33 cellular contexts compared by ENCODE assay signal in the genomic region with DNA sequence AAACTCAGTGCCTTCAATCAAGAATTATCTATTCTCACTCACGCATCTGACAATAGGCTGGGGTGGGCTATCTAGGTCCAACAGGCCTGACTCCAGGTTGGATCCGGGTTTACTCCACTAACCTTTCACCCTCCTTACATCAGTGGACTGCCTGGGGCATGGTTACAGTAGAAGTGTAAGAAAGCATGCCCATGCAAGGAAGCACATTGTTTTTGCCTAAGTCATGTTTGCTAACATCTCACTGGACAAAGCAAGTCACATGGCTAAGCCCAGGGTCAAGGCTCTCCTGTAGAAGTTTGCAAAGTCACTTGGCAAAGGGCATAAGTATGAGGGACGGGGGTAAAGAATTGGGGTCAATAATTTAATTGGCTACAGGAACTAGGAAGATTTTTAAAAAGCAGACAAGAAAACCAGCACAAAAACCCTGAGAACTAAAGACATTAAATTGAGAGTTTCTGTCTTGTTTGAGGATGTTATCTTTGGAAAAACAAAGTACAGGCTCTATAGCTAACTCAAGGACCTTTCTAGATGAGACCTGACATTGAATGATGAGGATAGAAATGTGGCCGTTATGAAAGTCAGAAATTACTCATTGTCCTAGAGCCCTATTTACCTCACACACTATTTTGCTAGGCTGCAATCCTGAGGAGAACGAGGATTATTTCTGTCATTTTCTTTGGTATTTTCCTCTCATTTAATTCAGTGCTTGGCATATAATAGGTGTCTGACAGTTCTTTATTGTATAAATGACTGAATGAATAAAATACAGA.
A peak's percentile ranks its signal among the peaks of the same experiment; 100 is the strongest.
DNase-seq lines count a peak whose midpoint lies in the region; ATAC-seq and TF ChIP-seq lines count a peak whose summit lies in the region.
"Had no signal": no experiment of that assay in that cellular context is flagged by ENCODE, and none has a peak within 500 bp of the region (broad histone marks: within the 10 kb centered on the region; RNA-seq: fewer than 3 reads in every experiment).

No MANE protein-coding gene starts in this region.

- peaks cover 6% of the 10 kb centered on the region for H3K36me3 Mint-ChIP-seq in MCF 10A (ENCODE audit: insufficient read depth, unreplicated experiment)
- H3K36me3 Mint-ChIP-seq: activated naive CD8-positive, alpha-beta T cell treated with anti-CD3 and anti-CD28 coated beads, Interleukin-2, amount 10 ng/mL, durations not matched to agents 7 days and 5 days; CD4-positive, CD25-positive, alpha-beta regulatory T cell; naive B cell had no signal

- no peaks in the 10 kb centered on the region for H3K27me3 Mint-ChIP-seq in MCF 10A (ENCODE audit: insufficient read depth, unreplicated experiment)

- no peak overlapping the region for H3K9ac ChIP-seq in mammary epithelial cell (ENCODE audit: insufficient read depth, low read length)

- no peaks in the 10 kb centered on the region for H3K4me1 ChIP-seq in breast epithelium
- H3K4me1 ChIP-seq in mammary epithelial cell (ENCODE audit: insufficient read depth, low read length): peaks cover 7% of the 10 kb centered on the region
- H3K4me1 ChIP-seq: ascending aorta, colonic mucosa, heart left ventricle, spleen, testis had no signal

- no peak overlapping the region for H3K4me2 ChIP-seq in mammary epithelial cell (ENCODE audit: insufficient read depth, low read depth, low read length)

- no peak overlapping the region for H3K27ac Mint-ChIP-seq in MCF 10A (ENCODE audit: low read depth, unreplicated experiment)
- H3K27ac Mint-ChIP-seq: activated naive CD8-positive, alpha-beta T cell treated with anti-CD3 and anti-CD28 coated beads, Interleukin-2, amount 10 ng/mL, durations not matched to agents 7 days and 5 days; CD4-positive, CD25-positive, alpha-beta regulatory T cell; stimulated activated naive CD8-positive, alpha-beta T cell treated with anti-CD3 and anti-CD28 coated beads, Interleukin-15, Interleukin-2, amounts not matched to agents 100 ng/mL and 50 ng/mL, for 24 hours; T-helper 1 cell treated with Interleukin-12 subunit alpha and Interleukin-12 subunit beta and Interleukin-4 antibody, amounts not matched to agents 30 μg/mL and 1 μg/mL, for 36 hours had no signal

- POLR2A ChIA-PET in MCF 10A (lab: Yijun Ruan, JAX): no interaction called here

- intact Hi-C loops in MCF 10A (cut with micrococcal nuclease): no loop called here
- intact Hi-C loops in breast epithelium (cut with DNase I; ENCODE audit: low total_unique reads): no loop called here
- intact Hi-C loops in mammary epithelial cell (cut with micrococcal nuclease): no loop called here

- BruUV-seq in MCF 10A (replicated peaks; lab: Mats Ljungman, UMichigan) (no TSS peak), mammary epithelial cell (replicated peaks; lab: Mats Ljungman, UMichigan) (no TSS peak)

- in situ Hi-C loops in mammary epithelial cell (cut with MboI; ENCODE audit: low sequenced_read_pairs in 2 of 2): no loop called here

- WGBS in mammary epithelial cell (ENCODE audit: low coverage, missing lambda C conversion rate): 40% methylated on average over 4 of the region's 5 CpGs

- H3K27me3 ChIP-seq in breast epithelium (no peaks in the 10 kb centered on the region), mammary epithelial cell (ENCODE audit: insufficient read depth, low read length) (no peaks in the 10 kb centered on the region)
- H3K27me3 ChIP-seq: ascending aorta, colonic mucosa, heart left ventricle, spleen, testis had no signal

- H2AFZ ChIP-seq in mammary epithelial cell (ENCODE audit: low read depth, low read length): peak overlapping the region; percentile 44

- DNase-seq in MCF 10A (ENCODE audit: unreplicated experiment) (peak; percentile 27), breast epithelium (ENCODE audit: low spot score in 2 of 2) (no peak), mammary epithelial cell (peak; percentile 14), DMS114 treated with DMSO at 0.1 percent for 48 hours (lab: John Stamatoyannopoulos, UW; ENCODE audit: unreplicated experiment) (no peak), AG08395 (ENCODE audit: low spot score) (no peak)
- no peak for DNase-seq in activated CD8-positive, alpha-beta memory T cell treated with anti-CD3 and anti-CD28 coated beads for 24 hours
- DNase-seq: activated CD4-positive, alpha-beta T cell treated with anti-CD3 and anti-CD28 coated beads, Interleukin-2, amount 50 U/mL, for 4 hours; activated CD4-positive, CD25-positive, alpha-beta regulatory T cell; activated gamma-delta T cell treated with Interleukin-2 at 50 U/mL for 16 hours; activated naive CD8-positive, alpha-beta T cell treated with anti-CD3 and anti-CD28 coated beads, Interleukin-2, amount 10 ng/mL, durations not matched to agents 7 days and 5 days; activated T-cell treated with anti-CD3 and anti-CD28 coated beads, Interleukin-2, amount 50 U/mL, for 48 hours; CD4-positive, CD25-positive, alpha-beta regulatory T cell; colonic mucosa; effector CD8-positive, alpha-beta T cell; H9; heart left ventricle; KBM-7; kidney; midbrain; naive B cell; NCI-H1092 treated with DMSO at 0.1 percent for 48 hours; NCI-H187 treated with DMSO at 0.1 percent for 48 hours; OCI-M1; right cardiac atrium; spleen; stimulated activated CD8-positive, alpha-beta memory T cell treated with anti-CD3 and anti-CD28 coated beads, Interleukin-4, amount 100 ng/mL, for 48 hours; testis had no signal

- ATAC-seq in HG02885 (IDR thresholded peaks at IDR 0.05; ENCODE audit: poor library complexity, unreplicated experiment) (peak; percentile 91), GM19023 (IDR thresholded peaks at IDR 0.05; ENCODE audit: unreplicated experiment) (no peak)
- ATAC-seq: heart left ventricle, right cardiac atrium, SK-N-SH treated with all-trans-retinoic acid at 6 μM for 48 hours had no signal

- CTCF ChIA-PET in MCF 10A (lab: Yijun Ruan, JAX): no interaction called here
- CTCF ChIA-PET in mammary epithelial cell (lab: Charles Lee; ENCODE audit: low non-redundant PET): no interaction called here

- TF ChIP-seq POLR2A in breast epithelium (IDR thresholded peaks at IDR 0.05): no peak

- no peak overlapping the region for H3K4me3 Mint-ChIP-seq in MCF 10A (ENCODE audit: unreplicated experiment)
- H3K4me3 Mint-ChIP-seq: activated naive CD8-positive, alpha-beta T cell treated with anti-CD3 and anti-CD28 coated beads, Interleukin-2, amount 10 ng/mL, durations not matched to agents 7 days and 5 days; CD4-positive, CD25-positive, alpha-beta regulatory T cell; H9; naive B cell; stimulated activated naive CD8-positive, alpha-beta T cell treated with anti-CD3 and anti-CD28 coated beads, Interleukin-15, Interleukin-2, amounts not matched to agents 100 ng/mL and 50 ng/mL, for 24 hours; T-helper 1 cell treated with Interleukin-12 subunit alpha and Interleukin-12 subunit beta and Interleukin-4 antibody, amounts not matched to agents 30 μg/mL and 1 μg/mL, for 36 hours had no signal

- H3K9me3 ChIP-seq in breast epithelium: no peaks in the 10 kb centered on the region
- H3K9me3 ChIP-seq in mammary epithelial cell (replicated peaks; ENCODE audit: insufficient read depth, low read length): no peaks in the 10 kb centered on the region
- H3K9me3 ChIP-seq: ascending aorta, colonic mucosa, heart left ventricle, testis had no signal

- H4K20me1 ChIP-seq in mammary epithelial cell (ENCODE audit: insufficient read depth, low read length): no peaks in the 10 kb centered on the region

- H3K9me3 Mint-ChIP-seq in MCF 10A (ENCODE audit: unreplicated experiment): peaks cover 6% of the 10 kb centered on the region
- H3K9me3 Mint-ChIP-seq: activated naive CD8-positive, alpha-beta T cell treated with anti-CD3 and anti-CD28 coated beads, Interleukin-2, amount 10 ng/mL, durations not matched to agents 7 days and 5 days; stimulated activated naive CD8-positive, alpha-beta T cell treated with anti-CD3 and anti-CD28 coated beads, Interleukin-15, Interleukin-2, amounts not matched to agents 100 ng/mL and 50 ng/mL, for 24 hours had no signal

- H3K4me3 ChIP-seq in breast epithelium (no peak overlapping the region), mammary epithelial cell (replicated peaks in 1 of 3; ENCODE audit: insufficient read depth in 1 of 3, low read depth in 2 of 3, low read length in 3 of 3) (no peak overlapping the region)
- H3K4me3 ChIP-seq: ascending aorta, colonic mucosa, heart left ventricle, spleen, testis had no signal

- no peak for TF ChIP-seq CTCF in MCF 10A (IDR thresholded peaks at IDR 0.05; ENCODE audit: unreplicated experiment)
- no peak for TF ChIP-seq CTCF in breast epithelium (IDR thresholded peaks at IDR 0.05)
- no peak for TF ChIP-seq CTCF in mammary epithelial cell (conservative IDR thresholded peaks at IDR 0.05 in 1 of 2, IDR thresholded peaks at IDR 0.05 in 1 of 2; ENCODE audit: extremely low read depth in 1 of 2, insufficient read depth in 1 of 2, low read depth in 1 of 2, low read length in 2 of 2)

- H3K4me1 Mint-ChIP-seq in MCF 10A (ENCODE audit: insufficient read depth, unreplicated experiment): no peaks in the 10 kb centered on the region
- H3K4me1 Mint-ChIP-seq: activated naive CD8-positive, alpha-beta T cell treated with anti-CD3 and anti-CD28 coated beads, Interleukin-2, amount 10 ng/mL, durations not matched to agents 7 days and 5 days; CD4-positive, CD25-positive, alpha-beta regulatory T cell; naive B cell had no signal

- no peaks in the 10 kb centered on the region for H3K79me2 ChIP-seq in mammary epithelial cell (ENCODE audit: insufficient read depth, low read length)

- H3K27ac ChIP-seq in breast epithelium (no peak overlapping the region), mammary epithelial cell (ENCODE audit: insufficient read depth, low read depth, low read length) (no peak overlapping the region)
- H3K27ac ChIP-seq: ascending aorta, colonic mucosa, heart left ventricle, spleen, testis had no signal

- no peaks in the 10 kb centered on the region for H3K36me3 ChIP-seq in breast epithelium
- H3K36me3 ChIP-seq in mammary epithelial cell (ENCODE audit: insufficient read depth, low read length): no peaks in the 10 kb centered on the region
- H3K36me3 ChIP-seq: ascending aorta, colonic mucosa, heart left ventricle, spleen had no signal

- dilution Hi-C loops in mammary epithelial cell (cut with HindIII; ENCODE audit: low sequenced_read_pairs): no loop called here

Comparison
In these comparisons a context has a peak if more than half of its experiments do, and no peak if none do; other contexts are left out.
1. DNase-seq: peak in MCF 10A (single experiment) and mammary epithelial cell (single experiment); none in breast epithelium (0 of 2), DMS114 treated with DMSO at 0.1 percent for 48 hours (single experiment), activated CD8-positive, alpha-beta memory T cell treated with anti-CD3 and anti-CD28 coated beads for 24 hours (single experiment) and AG08395 (single experiment).